11 cellular contexts compared by ENCODE assay signal in genomic region chr2:202031261-202031986, GRCh38. TPM values are rescaled to one million over a fixed set of nuclear protein-coding genes. Genes with fewer than 3 reads are reported as not detected.
DNase-seq lines count a peak whose midpoint lies in the region; TF ChIP-seq lines count a peak whose summit lies in the region.
"Had no signal": no experiment of that assay in that cellular context is flagged by ENCODE, and none has a peak within 500 bp of the region (broad histone marks: within the 10 kb centered on the region; RNA-seq: fewer than 3 reads in every experiment).

No MANE protein-coding gene starts in this region.

- H3K9ac ChIP-seq in skeletal muscle tissue (ENCODE audit: low read depth in 1 of 3, low read length in 3 of 3): peak overlapping the region in 1 of 3 donors; percentile 88

- peak overlapping the region; percentile 98 for H3K27ac ChIP-seq in skeletal muscle tissue (ENCODE audit: low read depth, low read length)

- H3K27me3 ChIP-seq in skeletal muscle tissue (ENCODE audit: control insufficient read depth in 3 of 3, insufficient read depth in 3 of 3, low read length in 3 of 3): peaks cover 0 to 7% (median 2%) of the 10 kb centered on the region in 3 donors

- POLR2A ChIA-PET in HEK293T (lab: Yijun Ruan, JAX): no interaction called here

- DNase-seq in HEK293T (ENCODE audit: extremely low spot score): no peak
- DNase-seq in NCI-H2227 treated with DMSO at 0.1 percent for 48 hours (lab: John Stamatoyannopoulos, UW): no peak
- DNase-seq in stimulated activated CD4-positive, alpha-beta T cell treated with anti-CD3 and anti-CD28 coated beads, Interleukin-15, amount 100 ng/mL, for 24 hours: no peak
- DNase-seq in activated effector memory CD4-positive, alpha-beta T cell treated with Interleukin-2 at 50 U/mL for 16 hours: no peak
- DNase-seq: effector memory CD4-positive, alpha-beta T cell; nucleus accumbens; stimulated activated CD4-positive, alpha-beta T cell treated with anti-CD3 and anti-CD28 coated beads, Interleukin-2, amount 100 ng/mL, for 48 hours; WERI-Rb-1 had no signal

- H3K9me3 ChIP-seq in skeletal muscle tissue (ENCODE audit: control insufficient read depth in 3 of 3, low read length in 3 of 3): no peaks in the 10 kb centered on the region

- H3K4me1 ChIP-seq in skeletal muscle tissue (ENCODE audit: control insufficient read depth in 3 of 3, insufficient read depth in 3 of 3, low read length in 3 of 3): peaks cover 19 to 43% (median 21%) of the 10 kb centered on the region in 3 donors

- TF ChIP-seq CTCF in WI38 (IDR thresholded peaks at IDR 0.05; ENCODE audit: low read depth, low read length): no peak

- H3K4me3 ChIP-seq in WI38 (ENCODE audit: low read depth, low read length): peak overlapping the region; percentile 79
- peak overlapping the region; percentile 80 for H3K4me3 ChIP-seq in iPS-11a (ENCODE audit: low read depth, low read length)
- no peak overlapping the region for H3K4me3 ChIP-seq in skeletal muscle tissue (ENCODE audit: low read length in 3 of 3)

- no peaks in the 10 kb centered on the region for H3K36me3 ChIP-seq in skeletal muscle tissue (ENCODE audit: control insufficient read depth in 3 of 3, insufficient read depth in 3 of 3, low read length in 3 of 3)

- CTCF ChIA-PET in HEK293T (lab: Yijun Ruan, JAX): no interaction called here

TF ChIP-seq in HEK293T, 16 proteins besides CTCF, POLR2A, EP300 and RAD21:
- TF ChIP-seq LEF1 (IDR thresholded peaks at IDR 0.05; ENCODE audit: borderline replicate concordance) (no peak), PKNOX1 (IDR thresholded peaks at IDR 0.05) (0 out of 2 replicates have a peak, but pooled peaks have one; percentile 6)
TF ChIP-seq in HEK293T: peak in this region for 1.

RNA-seq across cellular contexts. Expression of gene FZD7, which starts 2.2 kb away (rescaled TPM):
- total RNA-seq in skeletal muscle tissue: 42.8 TPM

RNA-seq across cellular contexts. Expression of gene KIAA2012, which starts 41.6 kb away (rescaled TPM):
- total RNA-seq in skeletal muscle tissue: under 0.01 TPM

Comparison
In these comparisons a context has a peak if more than half of its experiments do, and no peak if none do; other contexts are left out.
1. H3K4me3 ChIP-seq: peak in WI38 (single experiment) and iPS-11a (single experiment); none in skeletal muscle tissue (0 of 3).